In the genomic region with DNA sequence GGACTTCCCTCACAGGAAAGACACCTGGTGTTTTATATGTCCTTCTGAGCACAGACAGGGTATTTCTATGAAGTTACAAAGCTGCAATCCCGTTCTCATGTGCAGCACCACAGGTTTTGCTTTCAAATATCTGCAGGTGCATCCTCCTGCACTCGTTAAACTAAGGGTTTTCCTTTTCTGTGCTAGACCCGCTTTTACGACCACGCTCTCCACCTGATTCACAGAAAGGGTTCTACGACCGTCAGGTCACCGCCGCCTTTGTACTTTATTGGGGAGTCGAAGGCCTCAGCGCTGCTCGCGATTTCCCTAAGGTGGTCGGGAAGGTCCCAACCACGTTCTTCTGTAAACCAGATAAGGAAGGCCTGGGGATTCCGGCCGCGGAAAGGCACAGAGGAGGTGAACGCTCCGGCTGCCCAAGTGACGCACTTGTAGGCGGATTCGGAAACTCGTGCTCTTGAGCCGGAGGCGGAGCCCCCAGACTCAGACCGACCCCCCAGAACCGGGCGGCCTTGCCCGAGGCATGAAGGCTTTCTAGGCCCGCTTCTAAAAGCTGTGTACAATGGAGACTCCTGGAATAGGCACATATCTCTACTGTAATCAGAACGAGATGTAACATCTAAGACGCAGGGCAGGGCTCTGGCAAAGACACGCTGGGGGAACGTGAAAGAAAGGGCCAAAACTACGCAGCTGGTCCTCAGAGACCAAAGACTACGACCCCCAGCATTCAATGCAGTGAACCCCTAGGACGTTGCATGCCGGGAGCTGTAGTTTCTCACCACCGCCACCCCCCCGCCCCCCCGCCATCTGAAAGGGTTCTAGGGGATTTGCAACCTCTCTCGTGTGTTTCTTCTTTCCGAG, we compare ENCODE assay signal across 1 cellular context.
TF ChIP-seq lines count a peak whose summit lies in the region.

No MANE protein-coding gene starts in this region.

TF ChIP-seq in H1, 55 proteins besides CTCF, POLR2A, EP300 and RAD21:
- TF ChIP-seq SIX5 (IDR thresholded peaks at IDR 0.05; ENCODE audit: low read depth, low read length) (peak; percentile 95), SP4 (IDR thresholded peaks at IDR 0.05; ENCODE audit: low read length) (no peak), KDM4A (IDR thresholded peaks at IDR 0.05; ENCODE audit: low read depth, low read length, severe bottlenecking) (peak; percentile 52), SP1 (IDR thresholded peaks at IDR 0.05; ENCODE audit: low read depth, low read length) (no peak), TBP (IDR thresholded peaks at IDR 0.05; ENCODE audit: low read depth, low read length) (peak; percentile 78), POU5F1 (IDR thresholded peaks at IDR 0.05; ENCODE audit: low read depth, low read length) (no peak), PHF8 (conservative IDR thresholded peaks at IDR 0.05; ENCODE audit: low read depth, low read length) (peak; percentile 90), POLR2AphosphoS5 (IDR thresholded peaks at IDR 0.05; ENCODE audit: low read depth, low read length) (peak; percentile 68), NRF1 (IDR thresholded peaks at IDR 0.05; ENCODE audit: low read depth, low read length) (no peak), CBX8 (IDR thresholded peaks at IDR 0.05; ENCODE audit: borderline replicate concordance, low read depth, low read length) (no peak), TCF12 (IDR thresholded peaks at IDR 0.05; ENCODE audit: low read depth, low read length) (no peak), TAF7 (optimal IDR thresholded peaks at IDR 0.05; ENCODE audit: borderline replicate concordance, low read depth, low read length) (peak; percentile 69), SAP30 (IDR thresholded peaks at IDR 0.05; ENCODE audit: insufficient read depth, insufficient replicate concordance, low read length) (peak; percentile 72), USF2 (IDR thresholded peaks at IDR 0.05; ENCODE audit: low read length) (no peak), YY1 (IDR thresholded peaks at IDR 0.05; ENCODE audit: low read depth, low read length) (peak; percentile 8; the same call in 1 of the 2 replicates), SIN3A (conservative IDR thresholded peaks at IDR 0.05 in 1 of 2, IDR thresholded peaks at IDR 0.05 in 1 of 2; ENCODE audit: low read depth in 1 of 2, low read length in 2 of 2) (peak; percentile 65 to 82; a peak in 3 of 4 replicates), ASH2L (IDR thresholded peaks at IDR 0.05; ENCODE audit: low read length) (peak; percentile 83), TAF1 (IDR thresholded peaks at IDR 0.05; ENCODE audit: low read depth, low read length) (peak; percentile 74), HDAC2 (IDR thresholded peaks at IDR 0.05; ENCODE audit: borderline replicate concordance in 1 of 2, low read depth in 2 of 2, low read length in 2 of 2) (peak in 1 of 2 experiments; percentile 50; a peak in 1 of 4 replicates)
- TF ChIP-seq, protein P1, sequence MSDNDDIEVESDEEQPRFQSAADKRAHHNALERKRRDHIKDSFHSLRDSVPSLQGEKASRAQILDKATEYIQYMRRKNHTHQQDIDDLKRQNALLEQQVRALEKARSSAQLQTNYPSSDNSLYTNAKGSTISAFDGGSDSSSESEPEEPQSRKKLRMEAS (IDR thresholded peaks at IDR 0.05), result peak; percentile 60; the same call in 1 of the 2 replicates
